15 cellular contexts compared by ENCODE assay signal in the genomic region with DNA sequence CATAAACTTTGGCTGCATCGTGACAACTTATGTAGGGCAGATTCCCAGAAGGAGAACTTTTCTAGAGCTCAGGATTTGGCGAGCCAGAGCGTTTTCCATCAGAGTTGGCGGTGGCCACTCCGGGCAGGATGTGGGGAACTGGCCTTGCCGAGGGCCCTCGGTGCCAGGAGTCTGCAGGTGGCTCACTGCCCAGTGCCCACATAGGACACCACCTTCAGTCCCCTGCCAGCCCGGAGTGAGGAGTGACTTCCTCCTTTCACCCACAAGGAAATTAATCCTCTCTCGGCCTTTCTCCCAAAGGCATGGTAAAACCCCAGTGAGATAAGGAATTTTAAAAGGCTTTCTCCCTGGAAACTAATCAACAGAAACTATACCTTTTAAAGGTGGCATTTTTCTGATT. TPM values are rescaled to one million over a fixed set of nuclear protein-coding genes. Genes with fewer than 3 reads are reported as not detected.
DNase-seq lines count a peak whose midpoint lies in the region; ATAC-seq and TF ChIP-seq lines count a peak whose summit lies in the region.
"Had no signal": no experiment of that assay in that cellular context is flagged by ENCODE, and none has a peak within 500 bp of the region (broad histone marks: within the 10 kb centered on the region; RNA-seq: fewer than 3 reads in every experiment).

No MANE protein-coding gene starts in this region.

- peak overlapping the region; percentile 32 to 93 (median 85) for H3K27ac Mint-ChIP-seq in CD14-positive monocyte
- no peak overlapping the region for H3K27ac Mint-ChIP-seq in activated CD8-positive, alpha-beta memory T cell treated with anti-CD3 and anti-CD28 coated beads, Interleukin-2, amount 10 ng/mL, durations not matched to agents 7 days and 5 days
- H3K27ac Mint-ChIP-seq in naive thymus-derived CD8-positive, alpha-beta T cell = no peak overlapping the region

- TF ChIP-seq CTCF in CD14-positive monocyte (IDR thresholded peaks at IDR 0.05) (no peak), PC-9 (conservative IDR thresholded peaks at IDR 0.05) (no peak)

- POLR2A ChIA-PET in PC-9 (lab: Charles Lee; ENCODE audit: unreplicated experiment) = interaction anchor here (0.7 to 0.9 kb wide), 2 partner anchors 34 to 40 kb away, joined by 3 to 16 read pairs; no protein-coding TSS in a partner anchor
- POLR2A ChIA-PET in naive thymus-derived CD8-positive, alpha-beta T cell (lab: Charles Lee) = interaction anchor here (1.3 kb wide), 1 partner anchor 11 kb away, joined by 3 read pairs; no protein-coding TSS in a partner anchor

- H2AFZ ChIP-seq in PC-9 = peak overlapping the region; percentile 3; the same call in 1 of the 2 replicates

- CTCF ChIA-PET in PC-9 (lab: Charles Lee) = interaction anchor here (1.5 kb wide), 1 partner anchor 11 kb away, joined by 3 read pairs; no protein-coding TSS in a partner anchor
- CTCF ChIA-PET in activated CD8-positive, alpha-beta memory T cell treated with anti-CD3 and anti-CD28 coated beads, Interleukin-2, amount 10 ng/mL, durations not matched to agents 7 days and 5 days (lab: Charles Lee) = interaction anchor here (2.1 to 4.2 kb wide), 4 partner anchors 11 to 43 kb away, joined by 7 to 28 read pairs (median 18); no protein-coding TSS in a partner anchor

- no peak overlapping the region; the same call in 1 of the 2 replicates for H3K4me3 ChIP-seq in PC-9
- H3K4me3 ChIP-seq: ovary had no signal

- peaks cover 23% of the 10 kb centered on the region for H3F3A ChIP-seq in PC-9 (ENCODE audit: insufficient read depth, low read depth)

- peak; percentile 46 to 74 for ATAC-seq in left cardiac atrium
- ATAC-seq in activated CD8-positive, alpha-beta memory T cell treated with anti-CD3 and anti-CD28 coated beads, Interleukin-2, amount 10 ng/mL, durations not matched to agents 7 days and 5 days = no peak
- ATAC-seq in HG02852 (IDR thresholded peaks at IDR 0.05; ENCODE audit: unreplicated experiment) = no peak
- no peak for ATAC-seq in naive thymus-derived CD8-positive, alpha-beta T cell
- ATAC-seq: activated CD4-positive, CD25-positive, alpha-beta regulatory T cell treated with anti-CD3 and anti-CD28 coated beads, Interleukin-2, amount 50 U/mL, for 24 hours; HCT116 had no signal

- no peaks in the 10 kb centered on the region for H3K27me3 ChIP-seq in PC-9 (ENCODE audit: insufficient read depth, low read depth)
- H3K27me3 ChIP-seq: ovary had no signal

- no TSS peak for BruUV-seq in PC-9 (replicated peaks; lab: Mats Ljungman, UMichigan)

- H3K4me1 Mint-ChIP-seq in CD14-positive monocyte = peaks cover 61% of the 10 kb centered on the region
- peaks cover 16% of the 10 kb centered on the region for H3K4me1 Mint-ChIP-seq in activated CD8-positive, alpha-beta memory T cell treated with anti-CD3 and anti-CD28 coated beads, Interleukin-2, amount 10 ng/mL, durations not matched to agents 7 days and 5 days
- peaks cover 11 to 22% (median 16%) of the 10 kb centered on the region in 4 donors for H3K4me1 Mint-ChIP-seq in naive thymus-derived CD8-positive, alpha-beta T cell

- no peaks in the 10 kb centered on the region for H4K20me1 ChIP-seq in PC-9 (ENCODE audit: insufficient read depth)

- no peaks in the 10 kb centered on the region for H3K9me3 ChIP-seq in PC-9 (ENCODE audit: insufficient read depth, low read depth)
- H3K9me3 ChIP-seq: ovary had no signal

- peak overlapping the region; percentile 46 to 57 for H3K4me3 Mint-ChIP-seq in CD14-positive monocyte
- no peak overlapping the region for H3K4me3 Mint-ChIP-seq in activated CD8-positive, alpha-beta memory T cell treated with anti-CD3 and anti-CD28 coated beads, Interleukin-2, amount 10 ng/mL, durations not matched to agents 7 days and 5 days
- no peak overlapping the region for H3K4me3 Mint-ChIP-seq in naive thymus-derived CD8-positive, alpha-beta T cell

- no peaks in the 10 kb centered on the region for H3K9me2 ChIP-seq in PC-9 (ENCODE audit: insufficient read depth)

- H3K27me3 Mint-ChIP-seq in CD14-positive monocyte (ENCODE audit: low read depth in 3 of 3) = peaks cover 0 to 2% (median 0%) of the 10 kb centered on the region in 3 donors
- peaks cover 27% of the 10 kb centered on the region for H3K27me3 Mint-ChIP-seq in activated CD8-positive, alpha-beta memory T cell treated with anti-CD3 and anti-CD28 coated beads, Interleukin-2, amount 10 ng/mL, durations not matched to agents 7 days and 5 days
- H3K27me3 Mint-ChIP-seq in naive thymus-derived CD8-positive, alpha-beta T cell = peaks cover 0 to 7% (median 1%) of the 10 kb centered on the region in 5 donors

- no peaks in the 10 kb centered on the region for H3K79me2 ChIP-seq in PC-9 (ENCODE audit: low read depth)

- H3K9me3 Mint-ChIP-seq in CD14-positive monocyte = no peaks in the 10 kb centered on the region
- H3K9me3 Mint-ChIP-seq in activated CD8-positive, alpha-beta memory T cell treated with anti-CD3 and anti-CD28 coated beads, Interleukin-2, amount 10 ng/mL, durations not matched to agents 7 days and 5 days (ENCODE audit: low read depth) = no peaks in the 10 kb centered on the region
- H3K9me3 Mint-ChIP-seq in naive thymus-derived CD8-positive, alpha-beta T cell = no peaks in the 10 kb centered on the region

- intact Hi-C loops in CD14-positive monocyte (cut with micrococcal nuclease) (no loop called here), PC-9 (cut with micrococcal nuclease; ENCODE audit: unreplicated experiment) (no loop called here), left cardiac atrium (cut with DNase I) (no loop called here)

- peaks cover 5 to 12% of the 10 kb centered on the region in 2 donors for H3K36me3 Mint-ChIP-seq in CD14-positive monocyte
- H3K36me3 Mint-ChIP-seq in activated CD8-positive, alpha-beta memory T cell treated with anti-CD3 and anti-CD28 coated beads, Interleukin-2, amount 10 ng/mL, durations not matched to agents 7 days and 5 days = no peaks in the 10 kb centered on the region
- H3K36me3 Mint-ChIP-seq in naive thymus-derived CD8-positive, alpha-beta T cell = no peaks in the 10 kb centered on the region

- H3K36me3 ChIP-seq in PC-9 (ENCODE audit: low read depth) = no peaks in the 10 kb centered on the region
- H3K36me3 ChIP-seq: ovary had no signal

- H3K4me2 ChIP-seq in PC-9 = peak overlapping the region; percentile 44

- DNase-seq in CD14-positive monocyte (ENCODE audit: low spot score) (no peak), PC-9 (peak; percentile 69 to 70), left cardiac atrium (no peak), pons (ENCODE audit: low spot score) (peak; percentile 53), HuH-7 (ENCODE audit: low spot score) (no peak)
- no peak for DNase-seq in activated CD8-positive, alpha-beta memory T cell treated with anti-CD3 and anti-CD28 coated beads, Interleukin-2, amount 10 ng/mL, durations not matched to agents 7 days and 5 days
- no peak for DNase-seq in naive thymus-derived CD8-positive, alpha-beta T cell
- DNase-seq: activated T-cell treated with anti-CD3 and anti-CD28 coated beads, Interleukin-2, amount 50 U/mL, for 1 hour; GF-D8; NCI-H1436 treated with DMSO at 0.1 percent for 48 hours; ovary had no signal

- H3K4me1 ChIP-seq in PC-9 (replicated peaks; ENCODE audit: insufficient read depth) = peaks cover 15% of the 10 kb centered on the region

- peak overlapping the region; percentile 52 for H3K27ac ChIP-seq in PC-9
- H3K27ac ChIP-seq: ovary had no signal

RNA-seq across cellular contexts. Expression of gene LGALS2, which starts 1.6 kb away (rescaled TPM):
- 100 to 1,000 TPM; 654 to 878 TPM for polyA plus RNA-seq in CD14-positive monocyte
- total RNA-seq in PC-9 (2021) (not detected in 2 replicates), left cardiac atrium (not detected)
- total RNA-seq in activated CD8-positive, alpha-beta memory T cell treated with anti-CD3 and anti-CD28 coated beads, Interleukin-2, amount 10 ng/mL, durations not matched to agents 7 days and 5 days = not detected
- not detected for total RNA-seq in naive thymus-derived CD8-positive, alpha-beta T cell
- not detected for polyA plus RNA-seq in naive thymus-derived CD8-positive, alpha-beta T cell
- polyA plus RNA-seq: BJ had no signal

RNA-seq across cellular contexts. Expression of gene CDC42EP1, which starts 21.3 kb away (rescaled TPM):
- polyA plus RNA-seq in CD14-positive monocyte = 1 to 10 TPM; 5.9 to 8.5 TPM
- total RNA-seq in PC-9 (2021) = 94.0 and 110 TPM in 2 replicates
- 10 to 100 TPM; 20.9 to 44.6 TPM for total RNA-seq in left cardiac atrium
- total RNA-seq in activated CD8-positive, alpha-beta memory T cell treated with anti-CD3 and anti-CD28 coated beads, Interleukin-2, amount 10 ng/mL, durations not matched to agents 7 days and 5 days = under 1 TPM; 0.42 to 0.47 TPM
- total RNA-seq in naive thymus-derived CD8-positive, alpha-beta T cell = not detected
- not detected for polyA plus RNA-seq in naive thymus-derived CD8-positive, alpha-beta T cell

RNA-seq across cellular contexts. Expression of gene GGA1, which starts 27.1 kb away (rescaled TPM):
- polyA plus RNA-seq in CD14-positive monocyte = 10 to 100 TPM; 19.8 to 24.8 TPM
- total RNA-seq in PC-9 (2021) (99.2 and 102 TPM in 2 replicates), left cardiac atrium (10 to 100 TPM; 24.4 to 26.6 TPM)
- 10 to 100 TPM; 76.9 to 85.9 TPM for total RNA-seq in activated CD8-positive, alpha-beta memory T cell treated with anti-CD3 and anti-CD28 coated beads, Interleukin-2, amount 10 ng/mL, durations not matched to agents 7 days and 5 days
- total RNA-seq in naive thymus-derived CD8-positive, alpha-beta T cell = 100 to 1,000 TPM; 103 to 110 TPM
- 10 to 100 TPM; 20.3 to 24.5 (median 22.6) TPM for polyA plus RNA-seq in naive thymus-derived CD8-positive, alpha-beta T cell

RNA-seq across cellular contexts. Expression of gene SH3BP1, which starts 57.9 kb away (rescaled TPM):
- polyA plus RNA-seq in CD14-positive monocyte = 10 to 100 TPM; 20.0 TPM
- total RNA-seq in PC-9 (2021) = 52.1 and 60.5 TPM in 2 replicates
- total RNA-seq in left cardiac atrium = 1 to 10 TPM; 4.9 to 5.1 TPM
- 100 to 1,000 TPM; 231 to 275 TPM for total RNA-seq in activated CD8-positive, alpha-beta memory T cell treated with anti-CD3 and anti-CD28 coated beads, Interleukin-2, amount 10 ng/mL, durations not matched to agents 7 days and 5 days
- 10 to 100 TPM; 77.9 to 79.0 TPM for total RNA-seq in naive thymus-derived CD8-positive, alpha-beta T cell
- polyA plus RNA-seq in naive thymus-derived CD8-positive, alpha-beta T cell = 10 to 100 TPM; 16.9 to 26.5 (median 25.6) TPM

Comparison
In these comparisons a context has a peak if more than half of its experiments do, and no peak if none do; other contexts are left out.
1. DNase-seq: peak in PC-9 (2 of 2) and pons (single experiment); none in CD14-positive monocyte (single experiment), left cardiac atrium (single experiment), activated CD8-positive, alpha-beta memory T cell treated with anti-CD3 and anti-CD28 coated beads, Interleukin-2, amount 10 ng/mL, durations not matched to agents 7 days and 5 days (single experiment), HuH-7 (single experiment) and naive thymus-derived CD8-positive, alpha-beta T cell (0 of 10).
2. H3K27ac Mint-ChIP-seq: peak in CD14-positive monocyte (7 of 7); none in activated CD8-positive, alpha-beta memory T cell treated with anti-CD3 and anti-CD28 coated beads, Interleukin-2, amount 10 ng/mL, durations not matched to agents 7 days and 5 days (single experiment) and naive thymus-derived CD8-positive, alpha-beta T cell (0 of 10).
3. H3K4me3 Mint-ChIP-seq: peak in CD14-positive monocyte (2 of 2); none in activated CD8-positive, alpha-beta memory T cell treated with anti-CD3 and anti-CD28 coated beads, Interleukin-2, amount 10 ng/mL, durations not matched to agents 7 days and 5 days (single experiment) and naive thymus-derived CD8-positive, alpha-beta T cell (0 of 10).
4. ATAC-seq: peak in left cardiac atrium (2 of 2); none in activated CD8-positive, alpha-beta memory T cell treated with anti-CD3 and anti-CD28 coated beads, Interleukin-2, amount 10 ng/mL, durations not matched to agents 7 days and 5 days (single experiment), HG02852 (single experiment) and naive thymus-derived CD8-positive, alpha-beta T cell (0 of 2).
5. RNA of gene CDC42EP1, which starts 21.3 kb away (total RNA-seq): 94.0 to 110 TPM in PC-9 and 20.9 to 44.6 TPM in left cardiac atrium; 0.42 to 0.47 TPM in activated CD8-positive, alpha-beta memory T cell treated with anti-CD3 and anti-CD28 coated beads, Interleukin-2, amount 10 ng/mL, durations not matched to agents 7 days and 5 days and not detected in naive thymus-derived CD8-positive, alpha-beta T cell; every median in the first group is over 10 times any median in the second.